Comparison of ENCODE assay signal across 1 cellular context in genomic region chr19:4537953-4538600, GRCh38.
TF ChIP-seq lines count a peak whose summit lies in the region.

No MANE protein-coding gene starts in this region.

TF ChIP-seq in HepG2, 621 proteins besides CTCF, POLR2A, EP300 and RAD21:
- TF ChIP-seq ZNF687 (CRISPR knock-in tag; IDR thresholded peaks at IDR 0.05) (0 out of 2 replicates have a peak, but pooled peaks have one; percentile 10), ZFP36 (IDR thresholded peaks at IDR 0.05; ENCODE audit: borderline replicate concordance, low read depth, low read length, partially characterized antibody) (no peak), RBM22 (optimal IDR thresholded peaks at IDR 0.05; ENCODE audit: low read length) (no peak), ZBTB38 (CRISPR knock-in tag; IDR thresholded peaks at IDR 0.05) (peak; percentile 31; the same call in 1 of the 2 replicates), FOXP1 (IDR thresholded peaks at IDR 0.05) (no peak), FOXP1 (CRISPR knock-in tag; IDR thresholded peaks at IDR 0.05) (no peak), ZBTB33 (CRISPR knock-in tag; IDR thresholded peaks at IDR 0.05) (peak; percentile 67; the same call in 1 of the 2 replicates)
